ENCODE assay signal across 8 cellular contexts in the genomic region with DNA sequence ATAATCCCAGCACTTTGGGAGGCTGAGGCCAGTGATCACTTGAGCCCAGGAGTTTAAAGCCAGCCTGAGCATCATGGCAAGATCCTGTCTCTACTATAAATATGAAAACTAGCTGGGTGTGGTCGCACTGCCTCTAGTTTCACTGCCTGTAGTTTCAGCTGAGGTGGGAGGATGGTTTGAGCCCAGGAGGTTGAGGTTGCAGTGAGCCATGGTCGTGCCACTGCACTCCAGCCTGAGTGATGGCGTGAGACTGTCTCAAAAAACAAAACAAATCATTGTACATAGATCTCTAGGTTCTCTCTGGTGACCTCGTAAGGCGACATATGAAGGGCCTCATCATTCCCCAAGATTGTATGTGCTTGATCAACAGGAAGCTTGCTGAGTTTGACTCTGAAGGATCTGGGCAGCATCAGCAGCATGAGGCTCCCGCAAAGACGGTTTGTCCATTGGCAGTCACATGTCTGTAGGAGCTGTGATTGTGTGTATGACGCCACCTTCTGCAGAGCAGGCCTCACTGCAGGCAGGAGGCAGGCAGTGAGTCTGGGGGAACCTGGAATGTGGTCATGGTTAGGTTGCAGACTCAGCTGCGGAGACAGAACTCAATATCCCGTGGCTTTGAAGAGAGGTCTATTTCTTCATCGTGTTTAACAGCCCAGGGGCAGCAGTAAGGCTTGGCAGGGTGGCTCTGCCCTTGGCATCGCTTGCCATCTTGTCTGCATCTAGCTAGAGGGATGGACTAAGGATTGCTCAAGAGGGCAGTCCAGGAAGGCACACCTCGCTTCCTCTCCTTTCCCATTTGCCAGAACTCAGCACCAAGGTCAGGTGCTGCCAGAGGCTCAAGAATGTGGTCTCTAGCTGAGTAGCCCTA. TPM values are rescaled to one million over a fixed set of nuclear protein-coding genes. Genes with fewer than 3 reads are reported as not detected.
DNase-seq lines count a peak whose midpoint lies in the region; ATAC-seq and TF ChIP-seq lines count a peak whose summit lies in the region.

No MANE protein-coding gene starts in this region.

- no peaks in the 10 kb centered on the region for H3K27me3 ChIP-seq in suprapubic skin

- H3K36me3 Mint-ChIP-seq in activated CD8-positive, alpha-beta memory T cell treated with anti-CD3 and anti-CD28 coated beads, Interleukin-2, amount 10 ng/mL, durations not matched to agents 7 days and 5 days, result peaks cover 39% of the 10 kb centered on the region
- peaks cover 57% of the 10 kb centered on the region for H3K36me3 Mint-ChIP-seq in activated T-helper 2 cell treated with anti-CD3 and anti-CD28 coated beads, Interferon-gamma antibody, Interleukin-2, Interleukin-4, amounts not matched to agents 10 μg/mL and 5 μg/mL and 100 μg/mL, durations not matched to agents 14 hours and 24 hours and 36 hours (ENCODE audit: low read depth)

- H3K27ac ChIP-seq in suprapubic skin, result peak overlapping the region; percentile 15

- peak; percentile 44 for DNase-seq in activated CD8-positive, alpha-beta memory T cell treated with anti-CD3 and anti-CD28 coated beads, Interleukin-2, amount 10 ng/mL, durations not matched to agents 7 days and 5 days
- no peak for DNase-seq in activated CD8-positive, alpha-beta memory T cell treated with anti-CD3 and anti-CD28 coated beads, Interleukin-2, amount 50 U/mL, for 4 hours
- DNase-seq in NCI-H1105 treated with DMSO at 0.1 percent for 48 hours (lab: John Stamatoyannopoulos, UW) (peak; percentile 17), iPS DF 4.7 (ENCODE audit: extremely low read depth, low spot score) (peak; percentile 46), suprapubic skin (ENCODE audit: low spot score in 2 of 2) (no peak)
- no peak for DNase-seq in activated T-helper 2 cell treated with anti-CD3 and anti-CD28 coated beads, Interferon-gamma antibody, Interleukin-2, Interleukin-4, amounts not matched to agents 10 μg/mL and 5 μg/mL and 100 μg/mL, durations not matched to agents 14 hours and 24 hours and 36 hours (ENCODE audit: low spot score)

- intact Hi-C loops in activated T-helper 2 cell treated with anti-CD3 and anti-CD28 coated beads, Interferon-gamma antibody, Interleukin-2, Interleukin-4, amounts not matched to agents 10 μg/mL and 5 μg/mL and 100 μg/mL, durations not matched to agents 14 hours and 24 hours and 36 hours (cut with micrococcal nuclease), result no loop called here

- H3K4me3 Mint-ChIP-seq in activated CD8-positive, alpha-beta memory T cell treated with anti-CD3 and anti-CD28 coated beads, Interleukin-2, amount 10 ng/mL, durations not matched to agents 7 days and 5 days, result no peak overlapping the region
- H3K4me3 Mint-ChIP-seq in activated T-helper 2 cell treated with anti-CD3 and anti-CD28 coated beads, Interferon-gamma antibody, Interleukin-2, Interleukin-4, amounts not matched to agents 10 μg/mL and 5 μg/mL and 100 μg/mL, durations not matched to agents 14 hours and 24 hours and 36 hours (ENCODE audit: low read depth), result no peak overlapping the region

- TF ChIP-seq CTCF in suprapubic skin (IDR thresholded peaks at IDR 0.05), result peak; percentile 9 to 53

- TF ChIP-seq EP300 in suprapubic skin (IDR thresholded peaks at IDR 0.05), result no peak

- TF ChIP-seq POLR2A in suprapubic skin (IDR thresholded peaks at IDR 0.05), result no peak

- H3K4me1 Mint-ChIP-seq in activated CD8-positive, alpha-beta memory T cell treated with anti-CD3 and anti-CD28 coated beads, Interleukin-2, amount 10 ng/mL, durations not matched to agents 7 days and 5 days, result peaks cover 17% of the 10 kb centered on the region
- peaks cover 12% of the 10 kb centered on the region for H3K4me1 Mint-ChIP-seq in activated T-helper 2 cell treated with anti-CD3 and anti-CD28 coated beads, Interferon-gamma antibody, Interleukin-2, Interleukin-4, amounts not matched to agents 10 μg/mL and 5 μg/mL and 100 μg/mL, durations not matched to agents 14 hours and 24 hours and 36 hours (ENCODE audit: low read depth)

- H3K27ac Mint-ChIP-seq in activated CD8-positive, alpha-beta memory T cell treated with anti-CD3 and anti-CD28 coated beads, Interleukin-2, amount 10 ng/mL, durations not matched to agents 7 days and 5 days, result peak overlapping the region; percentile 12
- peak overlapping the region; percentile 5 for H3K27ac Mint-ChIP-seq in activated T-helper 2 cell treated with anti-CD3 and anti-CD28 coated beads, Interferon-gamma antibody, Interleukin-2, Interleukin-4, amounts not matched to agents 10 μg/mL and 5 μg/mL and 100 μg/mL, durations not matched to agents 14 hours and 24 hours and 36 hours

- no peaks in the 10 kb centered on the region for H3K27me3 Mint-ChIP-seq in activated CD8-positive, alpha-beta memory T cell treated with anti-CD3 and anti-CD28 coated beads, Interleukin-2, amount 10 ng/mL, durations not matched to agents 7 days and 5 days
- H3K27me3 Mint-ChIP-seq in activated T-helper 2 cell treated with anti-CD3 and anti-CD28 coated beads, Interferon-gamma antibody, Interleukin-2, Interleukin-4, amounts not matched to agents 10 μg/mL and 5 μg/mL and 100 μg/mL, durations not matched to agents 14 hours and 24 hours and 36 hours (ENCODE audit: low read depth), result peaks cover 2% of the 10 kb centered on the region

- ATAC-seq in activated CD8-positive, alpha-beta memory T cell treated with anti-CD3 and anti-CD28 coated beads, Interleukin-2, amount 10 ng/mL, durations not matched to agents 7 days and 5 days, result peak; percentile 30
- ATAC-seq in GM18517 (IDR thresholded peaks at IDR 0.05; ENCODE audit: unreplicated experiment) (no peak), HG02852 (IDR thresholded peaks at IDR 0.05; ENCODE audit: unreplicated experiment) (no peak)

- no peaks in the 10 kb centered on the region for H3K9me3 Mint-ChIP-seq in activated CD8-positive, alpha-beta memory T cell treated with anti-CD3 and anti-CD28 coated beads, Interleukin-2, amount 10 ng/mL, durations not matched to agents 7 days and 5 days (ENCODE audit: low read depth)
- no peaks in the 10 kb centered on the region for H3K9me3 Mint-ChIP-seq in activated T-helper 2 cell treated with anti-CD3 and anti-CD28 coated beads, Interferon-gamma antibody, Interleukin-2, Interleukin-4, amounts not matched to agents 10 μg/mL and 5 μg/mL and 100 μg/mL, durations not matched to agents 14 hours and 24 hours and 36 hours

- no peaks in the 10 kb centered on the region for H3K4me1 ChIP-seq in suprapubic skin

- WGBS in suprapubic skin, result 69% methylated on average over 11 of the region's 13 CpGs

- H3K4me3 ChIP-seq in suprapubic skin, result no peak overlapping the region

- no peaks in the 10 kb centered on the region for H3K9me3 ChIP-seq in suprapubic skin

- peaks cover 48% of the 10 kb centered on the region for H3K36me3 ChIP-seq in suprapubic skin

- CTCF ChIA-PET in activated CD8-positive, alpha-beta memory T cell treated with anti-CD3 and anti-CD28 coated beads, Interleukin-2, amount 10 ng/mL, durations not matched to agents 7 days and 5 days (lab: Charles Lee), result interaction anchor here (1.0 to 1.8 kb wide), 2 partner anchors 10 to 189 kb away, joined by 3 to 5 read pairs; no protein-coding TSS in a partner anchor

RNA-seq across cellular contexts. Expression of gene ATP5PO, which starts 13.9 kb away (rescaled TPM):
- total RNA-seq in activated CD8-positive, alpha-beta memory T cell treated with anti-CD3 and anti-CD28 coated beads, Interleukin-2, amount 10 ng/mL, durations not matched to agents 7 days and 5 days, result 100 to 1,000 TPM; 186 to 205 TPM
- 185 and 186 TPM in 2 replicates for total RNA-seq in activated T-helper 2 cell treated with anti-CD3 and anti-CD28 coated beads, Interferon-gamma antibody, Interleukin-2, Interleukin-4, amounts not matched to agents 10 μg/mL and 5 μg/mL and 100 μg/mL, durations not matched to agents 14 hours and 24 hours and 36 hours
- total RNA-seq in suprapubic skin, result 100 to 1,000 TPM; 121 to 182 (median 159) TPM

Comparison
In these comparisons a context has a peak if more than half of its experiments do, and no peak if none do; other contexts are left out.
1. DNase-seq: peak in activated CD8-positive, alpha-beta memory T cell treated with anti-CD3 and anti-CD28 coated beads, Interleukin-2, amount 10 ng/mL, durations not matched to agents 7 days and 5 days (single experiment), NCI-H1105 treated with DMSO at 0.1 percent for 48 hours (single experiment) and iPS DF 4.7 (single experiment); none in activated CD8-positive, alpha-beta memory T cell treated with anti-CD3 and anti-CD28 coated beads, Interleukin-2, amount 50 U/mL, for 4 hours (single experiment), activated T-helper 2 cell treated with anti-CD3 and anti-CD28 coated beads, Interferon-gamma antibody, Interleukin-2, Interleukin-4, amounts not matched to agents 10 μg/mL and 5 μg/mL and 100 μg/mL, durations not matched to agents 14 hours and 24 hours and 36 hours (single experiment) and suprapubic skin (0 of 2).